In genomic region chr12:5447329-5447728, GRCh38 we compare ENCODE assay signal across 17 cellular contexts. TPM values are rescaled to one million over a fixed set of nuclear protein-coding genes. Genes with fewer than 3 reads are reported as not detected.
DNase-seq lines count a peak whose midpoint lies in the region; ATAC-seq and TF ChIP-seq lines count a peak whose summit lies in the region.
"Had no signal": no experiment of that assay in that cellular context is flagged by ENCODE, and none has a peak within 500 bp of the region (broad histone marks: within the 10 kb centered on the region; RNA-seq: fewer than 3 reads in every experiment).

No MANE protein-coding gene starts in this region.

- H3K4me2 ChIP-seq in DOHH2 (ENCODE audit: low read length) = 0 out of 2 replicates have a peak overlapping the region, but pooled peaks have one; percentile 2
- H3K4me2 ChIP-seq: GM23338 had no signal

- WGBS in body of pancreas, 2 donors = 65 to 70% methylated on average over 5 of the region's 5 CpGs

- no peaks in the 10 kb centered on the region for H3K79me2 ChIP-seq in DOHH2 (ENCODE audit: control insufficient read depth, low read length)

- H3K9me3 ChIP-seq in DOHH2 (ENCODE audit: control insufficient read depth, insufficient read depth, low read length) (no peaks in the 10 kb centered on the region), body of pancreas (no peaks in the 10 kb centered on the region)
- H3K9me3 ChIP-seq: BLaER1 treated with 17β-estradiol and CSF1 and Interleukin-3, amounts not matched to agents 10 nM and 100 nM had no signal

- H3K4me3 ChIP-seq in DOHH2 (ENCODE audit: low read length) (no peak overlapping the region), body of pancreas (no peak overlapping the region)
- H3K4me3 ChIP-seq: BLaER1 treated with 17β-estradiol and CSF1 and Interleukin-3, amounts not matched to agents 10 nM and 100 nM; GM23338 had no signal

- no peaks in the 10 kb centered on the region for H3K9me2 ChIP-seq in DOHH2 (replicated peaks; ENCODE audit: control insufficient read depth, low read length)

- no peak for TF ChIP-seq POLR2A in body of pancreas (IDR thresholded peaks at IDR 0.05)

- DNase-seq in MV-4-11 (lab: John Stamatoyannopoulos, UW) (peak; percentile 18), inferior parietal cortex (ENCODE audit: extremely low spot score) (peak; percentile 5), HCEC 1CT (no peak), body of pancreas (no peak)
- no peak for DNase-seq in stimulated activated CD4-positive, alpha-beta T cell treated with anti-CD3 and anti-CD28 coated beads, Interleukin-12 subunit alpha, Interleukin-12 subunit beta, amount 100 ng/mL, for 4 hours
- DNase-seq: CD4-positive, CD25-positive, alpha-beta regulatory T cell; CD8-positive, alpha-beta memory T cell; COR-L47; DMS 273 treated with DMSO at 0.1 percent for 48 hours; DMS53; DND-41; H7 had no signal

- H3F3A ChIP-seq in DOHH2 (ENCODE audit: control insufficient read depth, insufficient read depth) = no peaks in the 10 kb centered on the region

- intact Hi-C loops in body of pancreas (cut with DNase I) = no loop called here

- H3K36me3 ChIP-seq in DOHH2 (ENCODE audit: control insufficient read depth, low read length) = no peaks in the 10 kb centered on the region
- H3K36me3 ChIP-seq in body of pancreas (replicated peaks in 1 of 2; ENCODE audit: insufficient read depth in 1 of 2, low read depth in 2 of 2) = no peaks in the 10 kb centered on the region
- H3K36me3 ChIP-seq: BLaER1 treated with 17β-estradiol and CSF1 and Interleukin-3, amounts not matched to agents 10 nM and 100 nM had no signal

- TF ChIP-seq CTCF in DOHH2 (IDR thresholded peaks at IDR 0.05; ENCODE audit: low read depth, low read length, poor library complexity, severe bottlenecking) (no peak), body of pancreas (IDR thresholded peaks at IDR 0.05) (no peak)

- no peak overlapping the region for H3K27ac ChIP-seq in DOHH2 (ENCODE audit: low read depth, low read length)
- H3K27ac ChIP-seq in body of pancreas = no peak overlapping the region
- H3K27ac ChIP-seq: BLaER1 treated with 17β-estradiol and CSF1 and Interleukin-3, amounts not matched to agents 10 nM and 100 nM had no signal

- ATAC-seq in body of pancreas = no peak
- ATAC-seq: GM23338, HepG2 had no signal

- H3K4me1 ChIP-seq in DOHH2 (ENCODE audit: control insufficient read depth, low read length) (peaks cover 56% of the 10 kb centered on the region), body of pancreas (no peaks in the 10 kb centered on the region)

- no peaks in the 10 kb centered on the region for H4K20me1 ChIP-seq in DOHH2 (ENCODE audit: control insufficient read depth, insufficient read depth, low read depth, low read length)
- H4K20me1 ChIP-seq: BLaER1 treated with 17β-estradiol and CSF1 and Interleukin-3, amounts not matched to agents 10 nM and 100 nM had no signal

- H3K27me3 ChIP-seq in DOHH2 (ENCODE audit: control insufficient read depth, low read length) (no peaks in the 10 kb centered on the region), body of pancreas (no peaks in the 10 kb centered on the region)
- H3K27me3 ChIP-seq: BLaER1 treated with 17β-estradiol and CSF1 and Interleukin-3, amounts not matched to agents 10 nM and 100 nM had no signal

RNA-seq across cellular contexts. Expression of gene NTF3, which starts 15.4 kb away (rescaled TPM):
- total RNA-seq in body of pancreas = not detected
- total RNA-seq: B cell; CD4-positive, CD25-positive, alpha-beta regulatory T cell; CD8-positive, alpha-beta memory T cell; GM23338; HepG2 had no signal

Comparison
In these comparisons a context has a peak if more than half of its experiments do, and no peak if none do; other contexts are left out.
1. DNase-seq: peak in MV-4-11 (single experiment) and inferior parietal cortex (single experiment); none in HCEC 1CT (single experiment), stimulated activated CD4-positive, alpha-beta T cell treated with anti-CD3 and anti-CD28 coated beads, Interleukin-12 subunit alpha, Interleukin-12 subunit beta, amount 100 ng/mL, for 4 hours (single experiment) and body of pancreas (0 of 4).